ENCODE assay signal across 1 cellular context in the genomic region with DNA sequence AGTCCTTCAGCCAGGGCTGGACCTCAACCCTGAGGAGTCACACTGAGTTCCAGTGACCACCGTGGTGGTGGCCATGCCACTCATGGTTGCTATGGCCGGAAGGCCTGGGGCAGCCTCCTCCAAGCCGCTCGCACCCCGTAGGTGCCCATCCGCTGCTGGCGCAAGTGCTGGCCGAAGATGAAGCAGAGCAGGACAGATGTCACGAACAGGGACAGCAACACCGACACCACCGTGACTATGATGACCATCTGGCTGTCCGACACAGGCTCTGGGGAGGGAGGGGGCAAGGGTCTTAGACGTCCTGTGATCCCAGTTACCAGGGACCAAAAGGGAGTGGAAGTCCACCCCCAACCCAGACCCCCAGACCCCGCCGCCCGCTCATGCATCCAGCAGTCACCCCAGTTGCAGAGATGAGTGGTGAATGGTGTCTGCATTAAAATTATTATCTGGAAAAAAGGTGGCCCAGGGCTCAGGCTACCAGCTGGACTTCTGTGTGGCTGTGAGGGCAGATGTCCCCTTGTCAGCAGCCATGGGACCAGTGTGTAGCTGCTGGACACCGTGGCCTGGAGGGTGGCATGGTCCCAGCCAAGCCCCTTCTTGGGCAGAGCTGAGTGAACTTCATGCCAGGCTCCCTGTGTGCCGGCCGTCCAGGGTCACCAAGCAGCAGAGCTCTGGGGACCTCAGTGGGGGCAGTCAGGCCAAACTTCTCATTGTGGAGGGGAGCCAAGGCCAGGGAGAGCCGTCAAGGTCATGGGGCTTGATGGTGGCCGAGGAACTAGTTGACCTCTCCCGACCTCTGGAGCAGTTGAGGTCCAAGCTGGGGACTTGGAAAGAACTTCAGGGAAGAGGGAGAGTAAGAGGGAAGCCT.
TF ChIP-seq lines count a peak whose summit lies in the region.

No MANE protein-coding gene starts in this region.

TF ChIP-seq in K562, 482 proteins besides CTCF, POLR2A, EP300 and RAD21:
- no peak for TF ChIP-seq ZNF77 (CRISPR knock-in tag; IDR thresholded peaks at IDR 0.05)
- TF ChIP-seq ZNF253 (CRISPR knock-in tag; conservative IDR thresholded peaks at IDR 0.05): no peak
- TF ChIP-seq RBFOX2 (IDR thresholded peaks at IDR 0.05; ENCODE audit: low read depth, low read length): peak; percentile 31
- no peak for TF ChIP-seq TCF3 (CRISPR knock-in tag; IDR thresholded peaks at IDR 0.05)
- TF ChIP-seq ZFP1 (CRISPR knock-in tag; IDR thresholded peaks at IDR 0.05): no peak
- no peak for TF ChIP-seq NCOA2 (IDR thresholded peaks at IDR 0.05; ENCODE audit: partially characterized antibody in 2 of 2)
- TF ChIP-seq, protein P1, sequence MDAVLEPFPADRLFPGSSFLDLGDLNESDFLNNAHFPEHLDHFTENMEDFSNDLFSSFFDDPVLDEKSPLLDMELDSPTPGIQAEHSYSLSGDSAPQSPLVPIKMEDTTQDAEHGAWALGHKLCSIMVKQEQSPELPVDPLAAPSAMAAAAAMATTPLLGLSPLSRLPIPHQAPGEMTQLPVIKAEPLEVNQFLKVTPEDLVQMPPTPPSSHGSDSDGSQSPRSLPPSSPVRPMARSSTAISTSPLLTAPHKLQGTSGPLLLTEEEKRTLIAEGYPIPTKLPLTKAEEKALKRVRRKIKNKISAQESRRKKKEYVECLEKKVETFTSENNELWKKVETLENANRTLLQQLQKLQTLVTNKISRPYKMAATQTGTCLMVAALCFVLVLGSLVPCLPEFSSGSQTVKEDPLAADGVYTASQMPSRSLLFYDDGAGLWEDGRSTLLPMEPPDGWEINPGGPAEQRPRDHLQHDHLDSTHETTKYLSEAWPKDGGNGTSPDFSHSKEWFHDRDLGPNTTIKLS (IDR thresholded peaks at IDR 0.05; ENCODE audit: borderline replicate concordance, low read depth): no peak
- TF ChIP-seq, protein P2, sequence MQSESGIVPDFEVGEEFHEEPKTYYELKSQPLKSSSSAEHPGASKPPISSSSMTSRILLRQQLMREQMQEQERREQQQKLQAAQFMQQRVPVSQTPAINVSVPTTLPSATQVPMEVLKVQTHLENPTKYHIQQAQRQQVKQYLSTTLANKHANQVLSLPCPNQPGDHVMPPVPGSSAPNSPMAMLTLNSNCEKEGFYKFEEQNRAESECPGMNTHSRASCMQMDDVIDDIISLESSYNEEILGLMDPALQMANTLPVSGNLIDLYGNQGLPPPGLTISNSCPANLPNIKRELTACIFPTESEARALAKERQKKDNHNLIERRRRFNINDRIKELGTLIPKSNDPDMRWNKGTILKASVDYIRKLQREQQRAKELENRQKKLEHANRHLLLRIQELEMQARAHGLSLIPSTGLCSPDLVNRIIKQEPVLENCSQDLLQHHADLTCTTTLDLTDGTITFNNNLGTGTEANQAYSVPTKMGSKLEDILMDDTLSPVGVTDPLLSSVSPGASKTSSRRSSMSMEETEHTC (IDR thresholded peaks at IDR 0.05): no peak
- no peak for TF ChIP-seq CBX1 (IDR thresholded peaks at IDR 0.05; ENCODE audit: low read depth)
- no peak for TF ChIP-seq SETDB1 (IDR thresholded peaks at IDR 0.05; ENCODE audit: low read length)
- peak; percentile 27; the same call in 1 of the 2 replicates for TF ChIP-seq POLR2G (IDR thresholded peaks at IDR 0.05; ENCODE audit: low read depth, low read length)
- TF ChIP-seq ELF2 (CRISPR knock-in tag; IDR thresholded peaks at IDR 0.05): no peak
- TF ChIP-seq, protein P3, sequence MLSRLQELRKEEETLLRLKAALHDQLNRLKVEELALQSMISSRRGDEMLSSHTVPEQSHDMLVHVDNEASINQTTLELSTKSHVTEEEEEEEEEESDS (CRISPR knock-in tag; IDR thresholded peaks at IDR 0.05): no peak
- TF ChIP-seq TRIM24 (IDR thresholded peaks at IDR 0.05): no peak
- no peak for TF ChIP-seq KLF10 (CRISPR knock-in tag; IDR thresholded peaks at IDR 0.05)
- no peak for TF ChIP-seq ZNF436 (CRISPR knock-in tag; IDR thresholded peaks at IDR 0.05)
